In genomic region chr1:10785855-10786638, GRCh38 we compare ENCODE assay signal across 13 cellular contexts.
"Had no signal": no experiment of that assay in that cellular context is flagged by ENCODE, and none has a peak within 500 bp of the region (broad histone marks: within the 10 kb centered on the region; RNA-seq: fewer than 3 reads in every experiment).

No MANE protein-coding gene starts in this region.

- H3K27ac ChIP-seq: body of pancreas, dorsolateral prefrontal cortex, vagina had no signal

- H3K36me3 ChIP-seq: vagina had no signal

- H3K4me3 ChIP-seq: body of pancreas, dorsolateral prefrontal cortex, vagina had no signal

- H3K27me3 ChIP-seq: body of pancreas, vagina had no signal

- H3K9me3 ChIP-seq: body of pancreas, vagina had no signal

- DNase-seq: amniotic stem cell; body of pancreas; dorsolateral prefrontal cortex; hypothalamus; naive B cell; stimulated activated CD4-positive, alpha-beta T cell treated with anti-CD3 and anti-CD28 coated beads, Interleukin-15, amount 100 ng/mL, for 24 hours; stimulated activated CD4-positive, alpha-beta T cell treated with anti-CD3 and anti-CD28 coated beads, Interleukin-4, amount 100 ng/mL, for 4 hours; stimulated activated naive CD8-positive, alpha-beta T cell treated with anti-CD3 and anti-CD28 coated beads, Interleukin-15, amount 100 ng/mL, for 72 hours; T-helper 2 cell had no signal

- ATAC-seq: activated CD4-positive, CD25-positive, alpha-beta regulatory T cell treated with anti-CD3 and anti-CD28 coated beads, Interleukin-2, amount 50 U/mL, for 24 hours; activated naive CD4-positive, alpha-beta T cell treated with anti-CD3 and anti-CD28 coated beads, Interleukin-2, amount 50 U/mL, for 72 hours; body of pancreas; left lobe of liver; stimulated activated naive CD8-positive, alpha-beta T cell treated with anti-CD3 and anti-CD28 coated beads, Interleukin-15, amount 100 ng/mL, for 72 hours had no signal
